Comparison of ENCODE assay signal across 25 cellular contexts in the genomic region with DNA sequence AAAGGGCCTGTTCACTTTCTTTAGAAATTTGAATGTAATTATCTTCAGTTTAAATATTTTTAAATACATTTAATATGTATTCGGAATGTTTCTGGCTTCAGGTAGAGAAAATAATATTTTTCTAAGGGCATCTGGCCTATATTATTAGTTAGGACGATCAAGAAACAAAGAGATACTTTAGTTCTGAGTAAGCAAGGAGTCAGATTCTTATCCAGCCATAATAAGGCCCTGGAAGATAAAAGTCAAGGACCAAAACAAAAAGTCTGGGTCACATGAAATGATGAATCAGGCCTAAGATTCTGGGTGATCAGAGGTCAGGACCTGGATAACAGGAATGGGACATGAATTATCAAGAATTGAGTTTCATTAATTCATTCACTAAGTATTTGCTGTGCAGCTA. TPM values are rescaled to one million over a fixed set of nuclear protein-coding genes. Genes with fewer than 3 reads are reported as not detected.
DNase-seq lines count a peak whose midpoint lies in the region; ATAC-seq and TF ChIP-seq lines count a peak whose summit lies in the region.
"Had no signal": no experiment of that assay in that cellular context is flagged by ENCODE, and none has a peak within 500 bp of the region (broad histone marks: within the 10 kb centered on the region; RNA-seq: fewer than 3 reads in every experiment).

No MANE protein-coding gene starts in this region.

- no peak overlapping the region for H3K4me3 Mint-ChIP-seq in activated naive CD4-positive, alpha-beta T cell treated with anti-CD3 and anti-CD28 coated beads, Interleukin-2, amount 10 ng/mL, durations not matched to agents 7 days and 5 days
- H3K4me3 Mint-ChIP-seq: activated naive CD8-positive, alpha-beta T cell treated with anti-CD3 and anti-CD28 coated beads for 36 hours; stimulated activated naive CD8-positive, alpha-beta T cell treated with anti-CD3 and anti-CD28 coated beads, Interleukin-15, amount 100 ng/mL, for 72 hours; T-helper 2 cell treated with Interferon-gamma antibody and Interleukin-4, amounts not matched to agents 5 μg/mL and 100 μg/mL, for 36 hours had no signal

- peaks cover 20% of the 10 kb centered on the region for H3K27me3 Mint-ChIP-seq in activated naive CD4-positive, alpha-beta T cell treated with anti-CD3 and anti-CD28 coated beads, Interleukin-2, amount 10 ng/mL, durations not matched to agents 7 days and 5 days

- peaks cover 15% of the 10 kb centered on the region for H3K36me3 ChIP-seq in adipocyte (ENCODE audit: control insufficient read depth, insufficient read depth, low read length, severe bottlenecking)
- H3K36me3 ChIP-seq: cardiac muscle cell, left lung, transverse colon had no signal

- no peak overlapping the region for H3K9ac ChIP-seq in adipocyte (ENCODE audit: low read length)

- no peak overlapping the region for H3K27ac Mint-ChIP-seq in activated naive CD4-positive, alpha-beta T cell treated with anti-CD3 and anti-CD28 coated beads, Interleukin-2, amount 10 ng/mL, durations not matched to agents 7 days and 5 days
- H3K27ac Mint-ChIP-seq: activated naive CD8-positive, alpha-beta T cell treated with anti-CD3 and anti-CD28 coated beads for 36 hours; stimulated activated naive CD8-positive, alpha-beta T cell treated with anti-CD3 and anti-CD28 coated beads, Interleukin-15, amount 100 ng/mL, for 72 hours; T-helper 2 cell treated with Interferon-gamma antibody and Interleukin-4, amounts not matched to agents 5 μg/mL and 100 μg/mL, for 36 hours had no signal

- no peak for ATAC-seq in HG02970 (IDR thresholded peaks at IDR 0.05; ENCODE audit: low FRiP score, unreplicated experiment)
- ATAC-seq in HG03432 (IDR thresholded peaks at IDR 0.05; ENCODE audit: unreplicated experiment) = no peak
- ATAC-seq in GM19397 (IDR thresholded peaks at IDR 0.05; ENCODE audit: unreplicated experiment) = no peak
- ATAC-seq: activated CD4-positive, CD25-positive, alpha-beta regulatory T cell treated with anti-CD3 and anti-CD28 coated beads, Interleukin-2, amount 50 U/mL, for 24 hours; left lung; right cardiac atrium; stimulated activated naive CD8-positive, alpha-beta T cell treated with anti-CD3 and anti-CD28 coated beads, Interleukin-15, amount 100 ng/mL, for 72 hours had no signal

- no peak for TF ChIP-seq CTCF in fibroblast of villous mesenchyme (IDR thresholded peaks at IDR 0.05; ENCODE audit: insufficient read depth, low read depth, low read length)

- no peaks in the 10 kb centered on the region for H3K9me3 Mint-ChIP-seq in activated naive CD4-positive, alpha-beta T cell treated with anti-CD3 and anti-CD28 coated beads, Interleukin-2, amount 10 ng/mL, durations not matched to agents 7 days and 5 days
- H3K9me3 Mint-ChIP-seq: activated naive CD8-positive, alpha-beta T cell treated with anti-CD3 and anti-CD28 coated beads for 36 hours; stimulated activated naive CD8-positive, alpha-beta T cell treated with anti-CD3 and anti-CD28 coated beads, Interleukin-15, amount 100 ng/mL, for 72 hours; T-helper 2 cell treated with Interferon-gamma antibody and Interleukin-4, amounts not matched to agents 5 μg/mL and 100 μg/mL, for 36 hours had no signal

- H3K36me3 Mint-ChIP-seq in activated naive CD4-positive, alpha-beta T cell treated with anti-CD3 and anti-CD28 coated beads, Interleukin-2, amount 10 ng/mL, durations not matched to agents 7 days and 5 days = no peaks in the 10 kb centered on the region
- H3K36me3 Mint-ChIP-seq: activated naive CD8-positive, alpha-beta T cell treated with anti-CD3 and anti-CD28 coated beads for 36 hours had no signal

- H3K4me3 ChIP-seq in adipocyte (ENCODE audit: low read length) (no peak overlapping the region), fibroblast of villous mesenchyme (ENCODE audit: low read depth, low read length) (no peak overlapping the region)
- H3K4me3 ChIP-seq: cardiac muscle cell, left lung, transverse colon had no signal

- H3K9me3 ChIP-seq in adipocyte (ENCODE audit: control insufficient read depth, low read length) = no peaks in the 10 kb centered on the region
- H3K9me3 ChIP-seq: left lung, transverse colon had no signal

- H3K4me1 ChIP-seq in adipocyte (ENCODE audit: control insufficient read depth, insufficient read depth, low read length) = peaks cover 34% of the 10 kb centered on the region

- CTCF ChIA-PET in activated naive CD4-positive, alpha-beta T cell treated with anti-CD3 and anti-CD28 coated beads, Interleukin-2, amount 10 ng/mL, durations not matched to agents 7 days and 5 days (lab: Charles Lee) = interaction anchor here (1.0 kb wide), 1 partner anchor 127 kb away, joined by 3 read pairs; no protein-coding TSS in a partner anchor

- DNase-seq in HCEC 1CT (peak; percentile 51), adipocyte (ENCODE audit: low read depth) (peak; percentile 24), fibroblast of villous mesenchyme (ENCODE audit: low read depth) (peak; percentile 40), renal cortical epithelial cell (ENCODE audit: low read depth) (peak; percentile 29)
- no peak for DNase-seq in activated naive CD4-positive, alpha-beta T cell treated with anti-CD3 and anti-CD28 coated beads, Interleukin-2, amount 10 ng/mL, durations not matched to agents 7 days and 5 days
- DNase-seq: activated naive CD8-positive, alpha-beta T cell treated with anti-CD3 and anti-CD28 coated beads for 36 hours; AML-193; DND-41; erythroblast; glutamatergic neuron; left lung; NCI-H1436 treated with DMSO at 0.1 percent for 48 hours; NCI-H524 treated with DMSO at 0.1 percent for 48 hours; occipital lobe; right cardiac atrium; SIG-M5; stimulated activated CD4-positive, alpha-beta T cell treated with anti-CD3 and anti-CD28 coated beads, Interleukin-1b, Interleukin-23, amount 100 ng/mL, for 48 hours; stimulated activated naive CD8-positive, alpha-beta T cell treated with anti-CD3 and anti-CD28 coated beads, Interleukin-15, amount 100 ng/mL, for 72 hours; transverse colon had no signal

- H3K4me1 Mint-ChIP-seq in activated naive CD4-positive, alpha-beta T cell treated with anti-CD3 and anti-CD28 coated beads, Interleukin-2, amount 10 ng/mL, durations not matched to agents 7 days and 5 days = no peaks in the 10 kb centered on the region
- H3K4me1 Mint-ChIP-seq: activated naive CD8-positive, alpha-beta T cell treated with anti-CD3 and anti-CD28 coated beads for 36 hours had no signal

- H3K27me3 ChIP-seq in adipocyte (replicated peaks; ENCODE audit: control insufficient read depth, insufficient read depth, low read length) = no peaks in the 10 kb centered on the region

RNA-seq across cellular contexts. Expression of a gene that starts 6.3 kb away (rescaled TPM):
- total RNA-seq in fibroblast of villous mesenchyme = 75.6 and 99.5 TPM in 2 replicates
- 147 and 187 TPM in 2 replicates for total RNA-seq in renal cortical epithelial cell

RNA-seq across cellular contexts. Expression of a gene that starts 47.8 kb away (rescaled TPM):
- 7.7 and 10.4 TPM in 2 replicates for total RNA-seq in fibroblast of villous mesenchyme
- 7.6 and 15.9 TPM in 2 replicates for total RNA-seq in renal cortical epithelial cell
